ENCODE assay signal across 1 cellular context in genomic region chr5:1174122-1174936, GRCh38.
TF ChIP-seq lines count a peak whose summit lies in the region.

No MANE protein-coding gene starts in this region.

TF ChIP-seq in GM23338, 12 proteins besides CTCF, POLR2A, EP300 and RAD21 (continued from another document):
- TF ChIP-seq REST (IDR thresholded peaks at IDR 0.05; ENCODE audit: unreplicated experiment) (no peak), STAT1 (IDR thresholded peaks at IDR 0.05; ENCODE audit: unreplicated experiment) (no peak), ZNF331 (CRISPR knock-in tag; IDR thresholded peaks at IDR 0.05; ENCODE audit: low read depth) (no peak), EZH2 (IDR thresholded peaks at IDR 0.05; ENCODE audit: low read depth, unreplicated experiment) (no peak), ZNF114 (CRISPR knock-in tag; IDR thresholded peaks at IDR 0.05) (no peak), ETS1 (IDR thresholded peaks at IDR 0.05) (no peak), JUNB (IDR thresholded peaks at IDR 0.05; ENCODE audit: unreplicated experiment) (no peak), ZNF462 (CRISPR knock-in tag; IDR thresholded peaks at IDR 0.05) (no peak), EZH2phosphoT487 (IDR thresholded peaks at IDR 0.05; ENCODE audit: unreplicated experiment) (no peak), POLR2AphosphoS5 (IDR thresholded peaks at IDR 0.05; ENCODE audit: low read depth) (no peak), NANOG (IDR thresholded peaks at IDR 0.05; ENCODE audit: borderline replicate concordance) (no peak)
TF ChIP-seq in GM23338: peak in this region for 0.
